10 cellular contexts compared by ENCODE assay signal in genomic region chr4:153156263-153156662, GRCh38. TPM values are rescaled to one million over a fixed set of nuclear protein-coding genes. Genes with fewer than 3 reads are reported as not detected.
DNase-seq lines count a peak whose midpoint lies in the region; ATAC-seq, FAIRE-seq and TF ChIP-seq lines count a peak whose summit lies in the region.
"Had no signal": no experiment of that assay in that cellular context is flagged by ENCODE, and none has a peak within 500 bp of the region (broad histone marks: within the 10 kb centered on the region; RNA-seq: fewer than 3 reads in every experiment).

No MANE protein-coding gene starts in this region.

- H2AK5ac ChIP-seq in H1 (ENCODE audit: low read depth, low read length): no peak overlapping the region

- no peak overlapping the region for H2BK120ac ChIP-seq in H1 (replicated peaks; ENCODE audit: low read depth, low read length)

- TF ChIP-seq POLR2A in H1 (IDR thresholded peaks at IDR 0.05; ENCODE audit: control extremely low read depth in 1 of 2, low read depth in 2 of 2, low read length in 2 of 2): no peak

- H2BK20ac ChIP-seq in H1 (ENCODE audit: low read length): no peak overlapping the region

- H3K14ac ChIP-seq in H1 (ENCODE audit: insufficient read length): no peak overlapping the region

- TF ChIP-seq EP300 in H1 (IDR thresholded peaks at IDR 0.05; ENCODE audit: borderline replicate concordance in 1 of 2, low read depth in 2 of 2, low read length in 2 of 2): no peak

- H3K27me3 ChIP-seq in H7 (ENCODE audit: control insufficient read depth, insufficient read depth, low read length): peaks cover 48% of the 10 kb centered on the region
- peaks cover 3 to 41% (median 40%) of the 10 kb centered on the region in 4 experiments for H3K27me3 ChIP-seq in H1 (replicated peaks in 1 of 4; ENCODE audit: control insufficient read depth in 3 of 4, extremely low read depth in 1 of 4, insufficient read depth in 3 of 4, low read length in 3 of 4)
- H3K27me3 ChIP-seq: colonic mucosa, sigmoid colon had no signal

- H3K4me3 Mint-ChIP-seq in T-helper 2 cell treated with Interferon-gamma antibody and Interleukin-4, amounts not matched to agents 5 μg/mL and 100 μg/mL, for 36 hours: no peak overlapping the region
- H3K4me3 Mint-ChIP-seq in stimulated activated naive B cell treated with anti-CD40 and anti-IgM and Interleukin-4, amounts not matched to agents 10 μg/mL and 1 μg/mL and 100 μg/mL, for 72 hours: no peak overlapping the region

- peak; percentile 55 for DNase-seq in CD1c-positive myeloid dendritic cell (ENCODE audit: extremely low spot score)
- peak; percentile 58 for DNase-seq in H7
- peak; percentile 34 for DNase-seq in T-helper 2 cell treated with Interferon-gamma antibody and Interleukin-4, amounts not matched to agents 5 μg/mL and 100 μg/mL, for 36 hours (ENCODE audit: low spot score)
- DNase-seq in H1 (ENCODE audit: low read depth in 1 of 2, low spot score in 2 of 2): no peak
- no peak for DNase-seq in SHP77 (lab: John Stamatoyannopoulos, UW)
- no peak for DNase-seq in cerebellar nuclear complex (lab: John Stamatoyannopoulos, UW)
- DNase-seq in stimulated activated naive B cell treated with anti-CD40 and anti-IgM and Interleukin-4, amounts not matched to agents 10 μg/mL and 1 μg/mL and 100 μg/mL, for 72 hours: no peak
- DNase-seq: colonic mucosa had no signal

- no peak overlapping the region for H3K9ac ChIP-seq in H1 (replicated peaks in 1 of 4; ENCODE audit: extremely low read depth in 1 of 4, low read depth in 3 of 4, low read length in 3 of 4)

- H2AFZ ChIP-seq in H1 (ENCODE audit: low read length): no peak overlapping the region

- POLR2A ChIA-PET in H1 (lab: Charles Lee; ENCODE audit: partially characterized antibody): interaction anchor here (0.6 to 1.0 kb wide), 2 partner anchors 101 to 192 kb away, joined by 3 read pairs; no protein-coding TSS in a partner anchor

- FAIRE-seq in H1 (lab: Jason Lieb, UNC): no peak

- peak; percentile 30 to 52; a peak in 3 of 4 replicates for TF ChIP-seq RAD21 in H1 (IDR thresholded peaks at IDR 0.05 in 1 of 2, conservative IDR thresholded peaks at IDR 0.05 in 1 of 2; ENCODE audit: low read depth in 2 of 2, low read length in 2 of 2)

- no peak overlapping the region for H2BK5ac ChIP-seq in H1 (ENCODE audit: low read depth, low read length)

- no peaks in the 10 kb centered on the region for H3K79me1 ChIP-seq in H1 (ENCODE audit: low read depth, low read length)

- H3K4me3 ChIP-seq in H7 (ENCODE audit: insufficient read depth, low read depth, low read length) (no peak overlapping the region), H1 (ENCODE audit: extremely low read depth in 1 of 4, insufficient read depth in 2 of 4, low read depth in 3 of 4, low read length in 4 of 4) (no peak overlapping the region)
- H3K4me3 ChIP-seq: colonic mucosa, sigmoid colon had no signal

- H3K9me3 Mint-ChIP-seq in T-helper 2 cell treated with Interferon-gamma antibody and Interleukin-4, amounts not matched to agents 5 μg/mL and 100 μg/mL, for 36 hours: no peaks in the 10 kb centered on the region
- H3K9me3 Mint-ChIP-seq in stimulated activated naive B cell treated with anti-CD40 and anti-IgM and Interleukin-4, amounts not matched to agents 10 μg/mL and 1 μg/mL and 100 μg/mL, for 72 hours: no peaks in the 10 kb centered on the region

- no peak overlapping the region for H4K91ac ChIP-seq in H1 (replicated peaks; ENCODE audit: insufficient read length, low read length)

- H3K36me3 Mint-ChIP-seq in T-helper 2 cell treated with Interferon-gamma antibody and Interleukin-4, amounts not matched to agents 5 μg/mL and 100 μg/mL, for 36 hours (ENCODE audit: low read depth): no peaks in the 10 kb centered on the region
- H3K36me3 Mint-ChIP-seq in stimulated activated naive B cell treated with anti-CD40 and anti-IgM and Interleukin-4, amounts not matched to agents 10 μg/mL and 1 μg/mL and 100 μg/mL, for 72 hours: peaks cover 0 to 1% of the 10 kb centered on the region in 2 donors

- peaks cover 39% of the 10 kb centered on the region for H3K27me3 Mint-ChIP-seq in T-helper 2 cell treated with Interferon-gamma antibody and Interleukin-4, amounts not matched to agents 5 μg/mL and 100 μg/mL, for 36 hours (ENCODE audit: low read depth)
- peaks cover 23 to 33% of the 10 kb centered on the region in 2 donors for H3K27me3 Mint-ChIP-seq in stimulated activated naive B cell treated with anti-CD40 and anti-IgM and Interleukin-4, amounts not matched to agents 10 μg/mL and 1 μg/mL and 100 μg/mL, for 72 hours

- H3K36me3 ChIP-seq in H7 (replicated peaks; ENCODE audit: control insufficient read depth, insufficient read depth, low read length): no peaks in the 10 kb centered on the region
- H3K36me3 ChIP-seq in H1 (ENCODE audit: control insufficient read depth in 2 of 4, insufficient read depth in 4 of 4, low read length in 3 of 4): no peaks in the 10 kb centered on the region
- H3K36me3 ChIP-seq: colonic mucosa, sigmoid colon had no signal

- no peak overlapping the region for H3K18ac ChIP-seq in H1 (ENCODE audit: extremely low read depth, low read length)

- WGBS in H1 (ENCODE audit: extremely low coverage in 1 of 2, insufficient coverage in 1 of 2, insufficient read length in 1 of 2, insufficient replicate concordance in 2 of 2, low coverage in 1 of 2, low lambda C conversion rate in 2 of 2, missing lambda C conversion rate in 1 of 2), 2 experiments: 25% methylated on average over 4 of the region's 4 CpGs; no CpG with 5 or more reads in 1 of the 2 experiments

- H3K27ac Mint-ChIP-seq in T-helper 2 cell treated with Interferon-gamma antibody and Interleukin-4, amounts not matched to agents 5 μg/mL and 100 μg/mL, for 36 hours: no peak overlapping the region
- no peak overlapping the region for H3K27ac Mint-ChIP-seq in stimulated activated naive B cell treated with anti-CD40 and anti-IgM and Interleukin-4, amounts not matched to agents 10 μg/mL and 1 μg/mL and 100 μg/mL, for 72 hours

- no peak for ATAC-seq in stimulated activated naive B cell treated with anti-CD40 and anti-IgM and Interleukin-4, amounts not matched to agents 10 μg/mL and 1 μg/mL and 100 μg/mL, for 72 hours (replicated peaks)
- no peak for ATAC-seq in HG02885 (IDR thresholded peaks at IDR 0.05; ENCODE audit: poor library complexity, unreplicated experiment)

- no peaks in the 10 kb centered on the region for H3K79me2 ChIP-seq in H1 (ENCODE audit: control insufficient read depth in 1 of 2, insufficient read depth in 2 of 2, low read length in 2 of 2)

- H3K4me1 ChIP-seq in H1 (replicated peaks in 1 of 4; ENCODE audit: control insufficient read depth in 3 of 4, insufficient read depth in 4 of 4, low read length in 3 of 4): peaks cover 7 to 18% (median 14%) of the 10 kb centered on the region in 4 experiments
- H3K4me1 ChIP-seq: colonic mucosa had no signal

- H3K56ac ChIP-seq in H1 (replicated peaks; ENCODE audit: insufficient read length, low read depth, low read length): no peak overlapping the region

- CTCF ChIA-PET in H1 (lab: Charles Lee; ENCODE audit: partially characterized antibody): interaction anchor here (0.7 to 7.4 kb wide), 19 partner anchors 10 to 229 kb away, joined by 3 to 53 read pairs (median 3); partner anchors contain the start of gene TRIM2

- peaks cover 30% of the 10 kb centered on the region for H3K4me1 Mint-ChIP-seq in T-helper 2 cell treated with Interferon-gamma antibody and Interleukin-4, amounts not matched to agents 5 μg/mL and 100 μg/mL, for 36 hours (ENCODE audit: low read depth)
- H3K4me1 Mint-ChIP-seq in stimulated activated naive B cell treated with anti-CD40 and anti-IgM and Interleukin-4, amounts not matched to agents 10 μg/mL and 1 μg/mL and 100 μg/mL, for 72 hours: peaks cover 31 to 68% of the 10 kb centered on the region in 2 donors

- no peak overlapping the region for H4K8ac ChIP-seq in H1 (ENCODE audit: extremely low read depth, insufficient read depth, low read length)

- TF ChIP-seq CTCF in H1 (IDR thresholded peaks at IDR 0.05; ENCODE audit: control extremely low read depth in 1 of 3, insufficient read depth in 1 of 3, low read depth in 1 of 3, low read length in 3 of 3): peak; percentile 39 to 52 (median 51)

- no peak overlapping the region for H3K4ac ChIP-seq in H1 (replicated peaks; ENCODE audit: insufficient read length, low read depth, low read length)

- no peak overlapping the region for H3K4me2 ChIP-seq in H1 (ENCODE audit: insufficient read depth in 1 of 2, low read depth in 2 of 2, low read length in 2 of 2)

- no peak overlapping the region for H2BK12ac ChIP-seq in H1 (ENCODE audit: low read depth, low read length)

- H2BK15ac ChIP-seq in H1 (ENCODE audit: low read length): no peak overlapping the region

- no peak overlapping the region for H4K5ac ChIP-seq in H1 (ENCODE audit: insufficient read length, low read depth, low read length)

- H3K27ac ChIP-seq in H1 (ENCODE audit: low read depth, low read length): no peak overlapping the region
- H3K27ac ChIP-seq: colonic mucosa, sigmoid colon had no signal

- H3K9me3 ChIP-seq in H1 (ENCODE audit: insufficient read depth in 2 of 2, low read depth in 1 of 2, low read length in 1 of 2): no peaks in the 10 kb centered on the region
- H3K9me3 ChIP-seq: colonic mucosa, sigmoid colon had no signal

- H3K23me2 ChIP-seq in H1 (ENCODE audit: low read depth, low read length): peaks cover 15% of the 10 kb centered on the region

- H4K20me1 ChIP-seq in H1 (replicated peaks in 1 of 2; ENCODE audit: control insufficient read depth in 1 of 2, insufficient read depth in 2 of 2, low read length in 2 of 2): no peaks in the 10 kb centered on the region

- H3K23ac ChIP-seq in H1 (ENCODE audit: insufficient read length): no peak overlapping the region

TF ChIP-seq in H1, 55 proteins besides CTCF, POLR2A, EP300 and RAD21 (continues in another document):
- TF ChIP-seq SIN3A (conservative IDR thresholded peaks at IDR 0.05 in 1 of 2, IDR thresholded peaks at IDR 0.05 in 1 of 2; ENCODE audit: low read depth in 1 of 2, low read length in 2 of 2) (no peak), CREB1 (IDR thresholded peaks at IDR 0.05) (no peak), KDM1A (IDR thresholded peaks at IDR 0.05; ENCODE audit: borderline replicate concordance, low read length) (no peak)

RNA-seq across cellular contexts. Expression of gene TRIM2, which starts 48.0 kb away (rescaled TPM):
- 49.2 and 77.4 TPM in 2 replicates for total RNA-seq in H7 (2014; rRNA removed; shearing (Covaris generic))
- total RNA-seq in H1 (2021; fragmentation: NEBNext Ultra II Directional; extraction: Animal tissue kit (Norgen Biotek cat#: 25700)): 58.1 and 59.8 TPM in 2 replicates
- polyA plus RNA-seq in H1 (2011; rRNA removed): 30.8 and 34.0 TPM in 2 replicates
- polyA plus RNA-seq in H1 (2011; cell fraction: cytosol; rRNA removed): 30.1 TPM
- polyA plus RNA-seq in H1 (2011; cell fraction: nucleus; rRNA removed): 51.4 TPM
- 25.9 to 40.1 TPM (median 35.7 TPM) in 4 replicates for polyA plus RNA-seq in H1 (2012, experiment 1 of 2)
- 7.1 TPM for polyA plus RNA-seq in H1 (2012, experiment 2 of 2)
- 20.5 TPM for polyA plus RNA-seq in H1 (2013, experiment 1 of 2)
- polyA plus RNA-seq in H1 (2013, experiment 2 of 2): 17.9 TPM
- polyA minus RNA-seq in H1 (2011; rRNA and poly(A)+ RNA removed): 196 and 248 TPM in 2 replicates
- 78.7 TPM for polyA minus RNA-seq in H1 (2011; cell fraction: cytosol; rRNA and poly(A)+ RNA removed)
- 117 TPM for polyA minus RNA-seq in H1 (2011; cell fraction: nucleus; rRNA and poly(A)+ RNA removed)

Comparison
In these comparisons a context has a peak if more than half of its experiments do, and no peak if none do; other contexts are left out.
1. DNase-seq: peak in CD1c-positive myeloid dendritic cell (single experiment), H7 (single experiment) and T-helper 2 cell treated with Interferon-gamma antibody and Interleukin-4, amounts not matched to agents 5 μg/mL and 100 μg/mL, for 36 hours (single experiment); none in H1 (0 of 2), SHP77 (0 of 2), cerebellar nuclear complex (0 of 2) and stimulated activated naive B cell treated with anti-CD40 and anti-IgM and Interleukin-4, amounts not matched to agents 10 μg/mL and 1 μg/mL and 100 μg/mL, for 72 hours (single experiment).